Comparison of ENCODE assay signal across 17 cellular contexts in genomic region chr5:43947870-43948269, GRCh38.
DNase-seq lines count a peak whose midpoint lies in the region; ATAC-seq and TF ChIP-seq lines count a peak whose summit lies in the region.
"Had no signal": no experiment of that assay in that cellular context is flagged by ENCODE, and none has a peak within 500 bp of the region (broad histone marks: within the 10 kb centered on the region; RNA-seq: fewer than 3 reads in every experiment).

No MANE protein-coding gene starts in this region.

- peaks cover 0 to 7% (median 0%) of the 10 kb centered on the region in 3 donors for H3K9me3 ChIP-seq in gastroesophageal sphincter
- H3K9me3 ChIP-seq: SJCRH30 had no signal

- ATAC-seq in gastroesophageal sphincter, result peak; percentile 78
- ATAC-seq: GM12878 had no signal

- peak overlapping the region; percentile 29 for H2AFZ ChIP-seq in ACC112 (ENCODE audit: low read length, unreplicated experiment)

- no peaks in the 10 kb centered on the region for H3K79me2 ChIP-seq in ACC112 (ENCODE audit: control insufficient read depth, insufficient read depth, low read length, unreplicated experiment)

- H3K36me3 ChIP-seq in ACC112 (ENCODE audit: insufficient read depth, low read length), result no peaks in the 10 kb centered on the region
- no peaks in the 10 kb centered on the region for H3K36me3 ChIP-seq in gastroesophageal sphincter
- H3K36me3 ChIP-seq: SJCRH30 had no signal

- TF ChIP-seq CTCF in gastroesophageal sphincter (IDR thresholded peaks at IDR 0.05), result no peak

- H3K27ac ChIP-seq in ACC112 (ENCODE audit: low read depth, low read length) (peak overlapping the region; percentile 64), gastroesophageal sphincter (no peak overlapping the region)
- H3K27ac ChIP-seq: SJCRH30 had no signal

- DNase-seq in GM03348 (ENCODE audit: low spot score) (peak; percentile 24), dedifferentiated amniotic fluid mesenchymal stem cell (ENCODE audit: extremely low spot score) (peak; percentile 7), DMS 273 treated with DMSO at 0.1 percent for 48 hours (lab: John Stamatoyannopoulos, UW) (no peak), NCI-H446 treated with DMSO at 0.1 percent for 48 hours (lab: John Stamatoyannopoulos, UW) (no peak), DMS53 (lab: John Stamatoyannopoulos, UW) (no peak), activated gamma-delta T cell (lab: John Stamatoyannopoulos, UW) (no peak)
- DNase-seq: CD4-positive, CD25-positive, alpha-beta regulatory T cell; GOT3; Kasumi-1; NCI-H187 treated with DMSO at 0.1 percent for 48 hours; NCI-H345; NCI-H69; RPMI8226; SJCRH30 had no signal

- no peak for TF ChIP-seq EP300 in gastroesophageal sphincter (IDR thresholded peaks at IDR 0.05)

- peaks cover 9% of the 10 kb centered on the region for H3K4me1 ChIP-seq in ACC112 (ENCODE audit: control insufficient read depth, insufficient read depth, low read length, unreplicated experiment)
- H3K4me1 ChIP-seq in gastroesophageal sphincter, result no peaks in the 10 kb centered on the region
- H3K4me1 ChIP-seq: SJCRH30 had no signal

- H3K27me3 ChIP-seq in ACC112 (ENCODE audit: insufficient read depth, low read length), result no peaks in the 10 kb centered on the region
- H3K27me3 ChIP-seq in gastroesophageal sphincter, result no peaks in the 10 kb centered on the region
- H3K27me3 ChIP-seq: SJCRH30 had no signal

- WGBS in gastroesophageal sphincter (ENCODE audit: low coverage in 1 of 2), 2 donors, result 48 to 57% methylated on average over 2 to 3 of the region's 3 CpGs

- H3K4me3 ChIP-seq in ACC112 (ENCODE audit: low read depth, low read length) (no peak overlapping the region), gastroesophageal sphincter (no peak overlapping the region)
- H3K4me3 ChIP-seq: GM12878, SJCRH30 had no signal

- TF ChIP-seq POLR2A in gastroesophageal sphincter (IDR thresholded peaks at IDR 0.05), result no peak

Comparison
In these comparisons a context has a peak if more than half of its experiments do, and no peak if none do; other contexts are left out.
1. DNase-seq: peak in GM03348 (single experiment) and dedifferentiated amniotic fluid mesenchymal stem cell (single experiment); none in DMS 273 treated with DMSO at 0.1 percent for 48 hours (single experiment), NCI-H446 treated with DMSO at 0.1 percent for 48 hours (single experiment), DMS53 (single experiment) and activated gamma-delta T cell (single experiment).